9 cellular contexts compared by ENCODE assay signal in the genomic region with DNA sequence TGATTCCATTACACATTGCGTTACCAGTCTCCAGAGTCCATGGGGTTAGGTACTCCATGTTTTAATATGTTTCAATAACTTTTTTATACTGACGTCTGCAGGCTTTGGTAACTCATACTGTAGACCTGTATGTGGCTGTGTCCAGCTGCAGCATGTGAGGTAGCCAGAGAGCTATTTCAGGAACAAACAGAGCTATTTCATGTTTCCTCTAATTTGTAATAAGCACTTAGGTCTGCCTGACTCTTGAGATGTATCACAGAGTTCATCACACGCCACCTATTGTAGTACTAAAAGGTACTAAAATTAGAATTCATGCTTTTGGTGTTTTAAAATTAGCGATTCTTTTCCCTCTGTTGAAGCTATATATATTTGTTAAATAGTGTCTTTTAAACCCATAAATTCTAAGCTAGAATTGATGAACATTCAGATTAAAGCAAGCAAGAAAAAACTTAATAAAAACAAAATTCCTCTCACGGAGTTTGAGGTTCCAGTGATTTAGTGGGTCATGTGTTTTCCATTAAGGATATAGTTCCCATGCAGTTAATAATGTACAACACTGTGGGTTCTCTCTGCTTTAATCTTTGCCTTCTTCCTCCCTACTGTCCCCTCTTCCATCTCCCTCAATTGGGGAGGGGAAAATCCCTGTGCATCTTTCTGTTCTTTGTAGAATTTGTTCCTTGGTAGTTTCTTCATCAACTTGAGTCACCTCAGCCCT. TPM values are rescaled to one million over a fixed set of nuclear protein-coding genes. Genes with fewer than 3 reads are reported as not detected.
A peak's percentile ranks its signal among the peaks of the same experiment; 100 is the strongest.
DNase-seq lines count a peak whose midpoint lies in the region; ATAC-seq, FAIRE-seq and TF ChIP-seq lines count a peak whose summit lies in the region.
"Had no signal": no experiment of that assay in that cellular context is flagged by ENCODE, and none has a peak within 500 bp of the region (broad histone marks: within the 10 kb centered on the region; RNA-seq: fewer than 3 reads in every experiment).

No MANE protein-coding gene starts in this region.

- no peak for ATAC-seq in activated CD8-positive, alpha-beta T cell treated with anti-CD3 and anti-CD28 coated beads for 36 hours
- no peak for ATAC-seq in GM18858 (IDR thresholded peaks at IDR 0.05; ENCODE audit: unreplicated experiment)

- H3K79me2 ChIP-seq in KMS-11 (ENCODE audit: insufficient read depth, low read depth), result peaks cover 98% of the 10 kb centered on the region
- peaks cover 3% of the 10 kb centered on the region for H3K79me2 ChIP-seq in endothelial cell of umbilical vein (ENCODE audit: control insufficient read depth, insufficient read depth, low read length)

- WGBS in prostate gland, result 64% methylated on average over 5 of the region's 5 CpGs
- WGBS in lower leg skin, 2 donors, result 73 to 78% methylated on average over 5 of the region's 5 CpGs

- H3K9me3 ChIP-seq in endothelial cell of umbilical vein (replicated peaks; ENCODE audit: control insufficient read depth, insufficient read depth, low read length) (no peaks in the 10 kb centered on the region), prostate gland (no peaks in the 10 kb centered on the region)

- TF ChIP-seq CTCF in GM12865 (IDR thresholded peaks at IDR 0.05; ENCODE audit: insufficient read depth, low read depth, low read length, missing control alignments) (no peak), KMS-11 (conservative IDR thresholded peaks at IDR 0.05; ENCODE audit: low read depth, low read length) (no peak), endothelial cell of umbilical vein (IDR thresholded peaks at IDR 0.05; ENCODE audit: extremely low read depth in 1 of 2, insufficient read depth in 1 of 2, low read depth in 1 of 2, low read length in 2 of 2) (no peak), prostate gland (IDR thresholded peaks at IDR 0.05) (no peak), lower leg skin (IDR thresholded peaks at IDR 0.05) (no peak)
- TF ChIP-seq CTCF in activated CD8-positive, alpha-beta T cell treated with anti-CD3 and anti-CD28 coated beads for 36 hours (IDR thresholded peaks at IDR 0.05), result no peak

- peak; percentile 72 for DNase-seq in GM12865 (ENCODE audit: low read depth)
- DNase-seq in endothelial cell of umbilical vein (ENCODE audit: low read depth, low spot score), result peak; percentile 57
- DNase-seq in prostate gland (ENCODE audit: low spot score), result no peak
- no peak for DNase-seq in activated CD8-positive, alpha-beta T cell treated with anti-CD3 and anti-CD28 coated beads for 36 hours
- DNase-seq in lower leg skin (ENCODE audit: low spot score in 2 of 2), result no peak
- DNase-seq in EL, result no peak
- DNase-seq: central memory CD4-positive, alpha-beta T cell had no signal

- FAIRE-seq in endothelial cell of umbilical vein (lab: Jason Lieb, UNC), result no peak

- intact Hi-C loops in endothelial cell of umbilical vein (cut with micrococcal nuclease) (no loop called here), prostate gland (cut with DNase I) (no loop called here), lower leg skin (cut with DNase I; ENCODE audit: low total_unique reads) (no loop called here)
- intact Hi-C loops in activated CD8-positive, alpha-beta T cell treated with anti-CD3 and anti-CD28 coated beads for 36 hours (cut with micrococcal nuclease), result no loop called here

- H3K36me3 ChIP-seq in KMS-11 (ENCODE audit: insufficient read depth) (no peaks in the 10 kb centered on the region), endothelial cell of umbilical vein (ENCODE audit: control insufficient read depth in 2 of 2, extremely low read depth in 1 of 2, insufficient read depth in 2 of 2, low read length in 2 of 2) (no peaks in the 10 kb centered on the region), prostate gland (no peaks in the 10 kb centered on the region)

- H3K27ac ChIP-seq in KMS-11 (peak overlapping the region; percentile 99), endothelial cell of umbilical vein (ENCODE audit: insufficient read depth, low read depth, low read length) (no peak overlapping the region), prostate gland (peak overlapping the region; percentile 1 to 2)

- H3K4me3 Mint-ChIP-seq in activated CD8-positive, alpha-beta T cell treated with anti-CD3 and anti-CD28 coated beads for 36 hours, result no peak overlapping the region

- no peaks in the 10 kb centered on the region for H3K9me3 Mint-ChIP-seq in activated CD8-positive, alpha-beta T cell treated with anti-CD3 and anti-CD28 coated beads for 36 hours

- peaks cover 98% of the 10 kb centered on the region for H3K4me1 ChIP-seq in KMS-11 (ENCODE audit: low read depth, poor library complexity, severe bottlenecking)
- no peaks in the 10 kb centered on the region for H3K4me1 ChIP-seq in endothelial cell of umbilical vein (ENCODE audit: control insufficient read depth, extremely low read depth, insufficient read depth, low read length)
- H3K4me1 ChIP-seq in prostate gland (replicated peaks), result peaks cover 3% of the 10 kb centered on the region

- H3K36me3 Mint-ChIP-seq in activated CD8-positive, alpha-beta T cell treated with anti-CD3 and anti-CD28 coated beads for 36 hours (ENCODE audit: low read depth), result peaks cover 2% of the 10 kb centered on the region

- H2AFZ ChIP-seq in KMS-11 (ENCODE audit: low read depth) (no peak overlapping the region), endothelial cell of umbilical vein (ENCODE audit: low read depth, low read length) (no peak overlapping the region)

- peaks cover 28% of the 10 kb centered on the region for H3K4me1 Mint-ChIP-seq in activated CD8-positive, alpha-beta T cell treated with anti-CD3 and anti-CD28 coated beads for 36 hours (ENCODE audit: low read depth)

- H3K9ac ChIP-seq in KMS-11, result peak overlapping the region; percentile 87
- no peak overlapping the region for H3K9ac ChIP-seq in endothelial cell of umbilical vein (replicated peaks; ENCODE audit: extremely low read depth, insufficient read depth, low read length)

- H3K27me3 ChIP-seq in KMS-11 (ENCODE audit: insufficient read depth, low read depth), result no peaks in the 10 kb centered on the region
- H3K27me3 ChIP-seq in endothelial cell of umbilical vein (ENCODE audit: control insufficient read depth in 2 of 2, insufficient read depth in 2 of 2, low read length in 2 of 2), result no peaks in the 10 kb centered on the region
- H3K27me3 ChIP-seq in prostate gland (replicated peaks; ENCODE audit: insufficient read depth), result no peaks in the 10 kb centered on the region

- no peaks in the 10 kb centered on the region for H3K9me1 ChIP-seq in endothelial cell of umbilical vein (replicated peaks; ENCODE audit: control insufficient read depth, extremely low read depth, insufficient read depth, low read length)

- CTCF ChIA-PET in endothelial cell of umbilical vein (lab: Charles Lee), result interaction anchor here (0.6 to 1.0 kb wide), 3 partner anchors 8 to 56 kb away, joined by 3 read pairs; no protein-coding TSS in a partner anchor
- CTCF ChIA-PET in activated CD8-positive, alpha-beta T cell treated with anti-CD3 and anti-CD28 coated beads for 36 hours (lab: Charles Lee), result interaction anchor here (0.6 to 1.0 kb wide), 2 partner anchors 10 to 24 kb away, joined by 3 read pairs; no protein-coding TSS in a partner anchor

- POLR2A ChIA-PET in endothelial cell of umbilical vein (lab: Charles Lee), result no interaction called here
- POLR2A ChIA-PET in activated CD8-positive, alpha-beta T cell treated with anti-CD3 and anti-CD28 coated beads for 36 hours (lab: Charles Lee), result interaction anchor here (0.5 to 1.2 kb wide), 3 partner anchors 30 to 156 kb away, joined by 3 read pairs; no protein-coding TSS in a partner anchor

- no peaks in the 10 kb centered on the region for H4K20me1 ChIP-seq in KMS-11 (ENCODE audit: insufficient read depth)
- no peaks in the 10 kb centered on the region for H4K20me1 ChIP-seq in endothelial cell of umbilical vein (replicated peaks; ENCODE audit: control insufficient read depth, extremely low read depth, insufficient read depth, low read length)

- H3K27me3 Mint-ChIP-seq in activated CD8-positive, alpha-beta T cell treated with anti-CD3 and anti-CD28 coated beads for 36 hours, result no peaks in the 10 kb centered on the region

- dilution Hi-C loops in endothelial cell of umbilical vein (cut with MboI; ENCODE audit: extremely low pct_ligation_motif_present, low sequenced_read_pairs), result no loop called here

- H3K4me2 ChIP-seq in KMS-11, result peak overlapping the region; percentile 91
- H3K4me2 ChIP-seq in endothelial cell of umbilical vein (ENCODE audit: insufficient read depth, low read length), result no peak overlapping the region

- no peak for TF ChIP-seq POLR2A in endothelial cell of umbilical vein (IDR thresholded peaks at IDR 0.05; ENCODE audit: low read depth, low read length)
- no peak for TF ChIP-seq POLR2A in prostate gland (IDR thresholded peaks at IDR 0.05)
- TF ChIP-seq POLR2A in lower leg skin (IDR thresholded peaks at IDR 0.05), result no peak

- no TSS peak for BruUV-seq in endothelial cell of umbilical vein (replicated peaks; lab: Mats Ljungman, UMichigan)

- no peak overlapping the region for H3K27ac Mint-ChIP-seq in activated CD8-positive, alpha-beta T cell treated with anti-CD3 and anti-CD28 coated beads for 36 hours

- H3K4me3 ChIP-seq in GM12865 (ENCODE audit: low read depth, low read length) (no peak overlapping the region), KMS-11 (IDR thresholded peaks at IDR 0.05; ENCODE audit: insufficient read depth, low read depth, low read length) (no peak overlapping the region), endothelial cell of umbilical vein (replicated peaks in 1 of 3; ENCODE audit: insufficient read depth in 1 of 3, low read depth in 1 of 3, low read length in 3 of 3) (no peak overlapping the region), prostate gland (no peak overlapping the region), lower leg skin (ENCODE audit: low read depth, poor library complexity, severe bottlenecking) (no peak overlapping the region)

TF ChIP-seq in endothelial cell of umbilical vein, 7 proteins besides CTCF, POLR2A, EP300 and RAD21 (continues in another document):
- no peak for TF ChIP-seq JUN (IDR thresholded peaks at IDR 0.05; ENCODE audit: borderline replicate concordance, insufficient read depth, insufficient read length, low read depth)
- TF ChIP-seq, protein P1, sequence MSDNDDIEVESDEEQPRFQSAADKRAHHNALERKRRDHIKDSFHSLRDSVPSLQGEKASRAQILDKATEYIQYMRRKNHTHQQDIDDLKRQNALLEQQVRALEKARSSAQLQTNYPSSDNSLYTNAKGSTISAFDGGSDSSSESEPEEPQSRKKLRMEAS (IDR thresholded peaks at IDR 0.05; ENCODE audit: insufficient read depth, insufficient read length), result no peak

RNA-seq across cellular contexts. Expression of a gene that starts 37.0 kb away (rescaled TPM):
- 15.7 and 16.9 TPM in 2 replicates for total RNA-seq in endothelial cell of umbilical vein
- 13.6 and 14.4 TPM in 2 replicates for polyA plus RNA-seq in endothelial cell of umbilical vein
- polyA plus RNA-seq in endothelial cell of umbilical vein (2011; cell fraction: cytosol; rRNA removed), result 9.0 and 10.2 TPM in 2 replicates
- 9.9 and 13.5 TPM in 2 replicates for polyA plus RNA-seq in endothelial cell of umbilical vein (2011; cell fraction: nucleus; rRNA removed)
- polyA plus RNA-seq in endothelial cell of umbilical vein (2012), result 9.1 and 10.3 TPM in 2 replicates
- 48.0 and 60.3 TPM in 2 replicates for polyA minus RNA-seq in endothelial cell of umbilical vein
- 23.9 TPM for polyA minus RNA-seq in endothelial cell of umbilical vein (2011; cell fraction: cytosol; rRNA and poly(A)+ RNA removed)
- 26.5 and 28.2 TPM in 2 replicates for polyA minus RNA-seq in endothelial cell of umbilical vein (2011; cell fraction: nucleus; rRNA and poly(A)+ RNA removed)
- total RNA-seq in prostate gland, result 100 to 1,000 TPM; 108 to 144 TPM
- total RNA-seq in activated CD8-positive, alpha-beta T cell treated with anti-CD3 and anti-CD28 coated beads for 36 hours, result 1 to 10 TPM; 7.5 to 9.0 TPM
- 100 to 1,000 TPM; 110 to 176 (median 139) TPM for total RNA-seq in lower leg skin

Comparison
In these comparisons a context has a peak if more than half of its experiments do, and no peak if none do; other contexts are left out.
1. DNase-seq: peak in GM12865 (single experiment) and endothelial cell of umbilical vein (single experiment); none in prostate gland (single experiment), activated CD8-positive, alpha-beta T cell treated with anti-CD3 and anti-CD28 coated beads for 36 hours (single experiment), lower leg skin (0 of 2) and EL (single experiment).